In the genomic region with DNA sequence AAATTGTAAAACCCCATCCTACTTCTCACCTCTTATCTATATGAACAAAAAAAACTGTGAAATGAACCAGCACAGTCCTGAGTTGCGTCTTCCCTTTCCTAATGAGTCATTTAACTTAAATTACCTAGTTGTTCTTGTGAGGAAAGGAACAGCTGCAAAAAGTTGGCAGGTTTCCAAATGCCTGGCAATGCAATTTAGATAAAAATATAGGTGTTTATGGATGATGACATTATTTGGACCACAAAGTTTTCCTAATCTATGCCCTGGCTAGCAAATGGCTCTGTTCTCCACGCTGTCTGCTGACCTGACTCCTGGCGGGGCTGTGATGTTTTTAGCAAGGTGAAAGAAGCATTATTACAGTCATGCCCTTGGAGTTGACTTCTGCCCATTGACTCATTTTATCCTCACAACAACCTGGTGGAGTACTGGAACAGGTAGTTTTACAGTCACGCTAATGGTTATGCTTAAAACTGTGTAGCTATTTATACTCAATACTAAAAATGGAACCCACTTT, we compare ENCODE assay signal across 10 cellular contexts. TPM values are rescaled to one million over a fixed set of nuclear protein-coding genes. Genes with fewer than 3 reads are reported as not detected.
DNase-seq lines count a peak whose midpoint lies in the region; ATAC-seq, FAIRE-seq and TF ChIP-seq lines count a peak whose summit lies in the region.
"Had no signal": no experiment of that assay in that cellular context is flagged by ENCODE, and none has a peak within 500 bp of the region (broad histone marks: within the 10 kb centered on the region; RNA-seq: fewer than 3 reads in every experiment).

No MANE protein-coding gene starts in this region.

- dilution Hi-C loops in IMR-90 (cut with HindIII; ENCODE audit: low sequenced_read_pairs, unreplicated experiment), result no loop called here

- peaks cover 6% of the 10 kb centered on the region for H3K27me3 ChIP-seq in IMR-90 (ENCODE audit: control insufficient read depth, insufficient read depth, low read length)
- H3K27me3 ChIP-seq in right lobe of liver, result no peaks in the 10 kb centered on the region

- H3K4ac ChIP-seq in IMR-90 (ENCODE audit: low read depth, low read length), result no peak overlapping the region

- intact Hi-C loops in IMR-90 (cut with micrococcal nuclease), result no loop called here
- intact Hi-C loops in right lobe of liver (cut with DNase I), result no loop called here

- no CpG with 5 or more reads among the region's 4 CpGs for WGBS in IMR-90 (ENCODE audit: extremely low coverage in 2 of 2, insufficient read length in 1 of 2), 2 experiments
- WGBS in right lobe of liver (ENCODE audit: insufficient coverage, low coverage, low lambda C conversion rate, missing lambda C conversion rate), result 87% methylated on average over 4 of the region's 4 CpGs

- H3K36me3 ChIP-seq in IMR-90 (ENCODE audit: control insufficient read depth, insufficient read depth, low read length) (no peaks in the 10 kb centered on the region), right lobe of liver (no peaks in the 10 kb centered on the region)
- H3K36me3 ChIP-seq: thoracic aorta had no signal

- H4K5ac ChIP-seq in IMR-90 (ENCODE audit: low read depth, low read length), result no peak overlapping the region

- H4K91ac ChIP-seq in IMR-90 (ENCODE audit: insufficient read depth, low read depth, low read length), result no peak overlapping the region

- no peak overlapping the region for H3K4me3 ChIP-seq in IMR-90 (ENCODE audit: insufficient read depth, low read depth, low read length)
- no peak overlapping the region for H3K4me3 ChIP-seq in right lobe of liver
- H3K4me3 ChIP-seq: SK-N-MC, thoracic aorta had no signal

- H3K27ac ChIP-seq in IMR-90 (ENCODE audit: insufficient read depth, low read length) (no peak overlapping the region), right lobe of liver (no peak overlapping the region)
- H3K27ac ChIP-seq: SK-N-MC, thoracic aorta had no signal

- H3K9me3 ChIP-seq in IMR-90 (ENCODE audit: control insufficient read depth, insufficient read depth, low read length) (no peaks in the 10 kb centered on the region), right lobe of liver (no peaks in the 10 kb centered on the region)
- H3K9me3 ChIP-seq: thoracic aorta had no signal

- H3K23ac ChIP-seq in IMR-90 (ENCODE audit: low read depth, low read length), result no peak overlapping the region

- no peak for TF ChIP-seq POLR2A in IMR-90 (IDR thresholded peaks at IDR 0.05; ENCODE audit: low read depth, low read length)
- no peak for TF ChIP-seq POLR2A in right lobe of liver (IDR thresholded peaks at IDR 0.05)

- H3K4me2 ChIP-seq in IMR-90 (ENCODE audit: low read depth, low read length), result no peak overlapping the region

- H2BK120ac ChIP-seq in IMR-90 (ENCODE audit: low read depth, low read length), result no peak overlapping the region

- H3K4me1 ChIP-seq in IMR-90 (ENCODE audit: control insufficient read depth, insufficient read depth, low read length) (0 out of 2 replicates have a peak, but pooled peaks cover 1% of the 10 kb centered on the region), right lobe of liver (no peaks in the 10 kb centered on the region)

- POLR2A ChIA-PET in IMR-90 (lab: Charles Lee; ENCODE audit: unreplicated experiment), result no interaction called here

- no TSS peak for BruUV-seq in IMR-90 (replicated peaks; lab: Mats Ljungman, UMichigan)

- no peak overlapping the region for H2AK9ac ChIP-seq in IMR-90 (replicated peaks; ENCODE audit: low read depth, low read length, poor library complexity)

- peak; percentile 4 for DNase-seq in NCI-H510A treated with DMSO at 0.1 percent for 48 hours (lab: John Stamatoyannopoulos, UW)
- no peak for DNase-seq in NCI-H510A (lab: John Stamatoyannopoulos, UW)
- peak; percentile 66 for DNase-seq in IMR-90
- DNase-seq in NCI-H446 treated with DMSO at 0.1 percent for 48 hours (lab: John Stamatoyannopoulos, UW), result no peak
- no peak for DNase-seq in NCI-H1092 treated with DMSO at 0.1 percent for 48 hours (lab: John Stamatoyannopoulos, UW)
- no peak for DNase-seq in right lobe of liver

- H3K9me1 ChIP-seq in IMR-90 (ENCODE audit: insufficient read depth, low read length), result no peaks in the 10 kb centered on the region

- in situ Hi-C loops in IMR-90 (cut with MboI; ENCODE audit: low sequenced_read_pairs), result no loop called here

- H3K79me1 ChIP-seq in IMR-90 (ENCODE audit: low read depth in 1 of 2, low read length in 2 of 2), result no peaks in the 10 kb centered on the region

- CTCF ChIA-PET in IMR-90 (lab: Yijun Ruan, JAX), result no interaction called here

- TF ChIP-seq RAD21 in IMR-90 (IDR thresholded peaks at IDR 0.05; ENCODE audit: low read length), result no peak

- FAIRE-seq in colon (lab: Jason Lieb, UNC), result peak; percentile 5

- no peak for TF ChIP-seq CTCF in IMR-90 (conservative IDR thresholded peaks at IDR 0.05; ENCODE audit: low read depth, low read length)
- no peak for TF ChIP-seq CTCF in right lobe of liver (IDR thresholded peaks at IDR 0.05)

- no peak overlapping the region for H3K56ac ChIP-seq in IMR-90 (ENCODE audit: extremely low read depth, insufficient read depth, low read length)

- no peak overlapping the region for H2AFZ ChIP-seq in IMR-90 (replicated peaks; ENCODE audit: low read length, poor library complexity)

- no peak overlapping the region for H3K14ac ChIP-seq in IMR-90 (replicated peaks; ENCODE audit: low read depth, low read length)

- no peak overlapping the region for H4K8ac ChIP-seq in IMR-90 (ENCODE audit: low read depth in 2 of 2, low read length in 2 of 2)

- no peak overlapping the region for H2BK20ac ChIP-seq in IMR-90 (ENCODE audit: low read depth, low read length)

- no peak overlapping the region for H3K18ac ChIP-seq in IMR-90 (ENCODE audit: low read depth, low read length)

- no peak overlapping the region for H2AK5ac ChIP-seq in IMR-90 (ENCODE audit: low read depth, low read length)

- H3K9ac ChIP-seq in IMR-90 (ENCODE audit: low read depth, low read length), result no peak overlapping the region

- H2BK15ac ChIP-seq in IMR-90 (ENCODE audit: low read depth, low read length), result no peak overlapping the region

- H4K20me1 ChIP-seq in IMR-90 (ENCODE audit: insufficient read depth, low read length), result no peaks in the 10 kb centered on the region

- H2BK5ac ChIP-seq in IMR-90 (ENCODE audit: low read depth, low read length, poor library complexity, severe bottlenecking), result no peak overlapping the region

- ATAC-seq in GM21529 (IDR thresholded peaks at IDR 0.05; ENCODE audit: unreplicated experiment) (peak; percentile 82), IMR-90 (ENCODE audit: low read depth) (no peak), right lobe of liver (no peak)

TF ChIP-seq in IMR-90, 13 proteins besides CTCF, POLR2A, EP300 and RAD21:
- no peak for TF ChIP-seq MXI1 (IDR thresholded peaks at IDR 0.05; ENCODE audit: borderline replicate concordance, low read depth, low read length)
- TF ChIP-seq BHLHE40 (IDR thresholded peaks at IDR 0.05; ENCODE audit: low read depth, low read length), result no peak
- no peak for TF ChIP-seq CEBPB (IDR thresholded peaks at IDR 0.05; ENCODE audit: low read depth, low read length)
- TF ChIP-seq RFX5 (IDR thresholded peaks at IDR 0.05; ENCODE audit: low read depth, low read length), result no peak
- TF ChIP-seq FOS (IDR thresholded peaks at IDR 0.05; ENCODE audit: low read depth, low read length), result no peak
- no peak for TF ChIP-seq MAZ (IDR thresholded peaks at IDR 0.05; ENCODE audit: borderline replicate concordance, low read depth, low read length)
- TF ChIP-seq, protein P1, sequence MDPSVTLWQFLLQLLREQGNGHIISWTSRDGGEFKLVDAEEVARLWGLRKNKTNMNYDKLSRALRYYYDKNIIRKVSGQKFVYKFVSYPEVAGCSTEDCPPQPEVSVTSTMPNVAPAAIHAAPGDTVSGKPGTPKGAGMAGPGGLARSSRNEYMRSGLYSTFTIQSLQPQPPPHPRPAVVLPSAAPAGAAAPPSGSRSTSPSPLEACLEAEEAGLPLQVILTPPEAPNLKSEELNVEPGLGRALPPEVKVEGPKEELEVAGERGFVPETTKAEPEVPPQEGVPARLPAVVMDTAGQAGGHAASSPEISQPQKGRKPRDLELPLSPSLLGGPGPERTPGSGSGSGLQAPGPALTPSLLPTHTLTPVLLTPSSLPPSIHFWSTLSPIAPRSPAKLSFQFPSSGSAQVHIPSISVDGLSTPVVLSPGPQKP (IDR thresholded peaks at IDR 0.05; ENCODE audit: borderline replicate concordance, low read depth, low read length), result no peak
- TF ChIP-seq, protein P2, sequence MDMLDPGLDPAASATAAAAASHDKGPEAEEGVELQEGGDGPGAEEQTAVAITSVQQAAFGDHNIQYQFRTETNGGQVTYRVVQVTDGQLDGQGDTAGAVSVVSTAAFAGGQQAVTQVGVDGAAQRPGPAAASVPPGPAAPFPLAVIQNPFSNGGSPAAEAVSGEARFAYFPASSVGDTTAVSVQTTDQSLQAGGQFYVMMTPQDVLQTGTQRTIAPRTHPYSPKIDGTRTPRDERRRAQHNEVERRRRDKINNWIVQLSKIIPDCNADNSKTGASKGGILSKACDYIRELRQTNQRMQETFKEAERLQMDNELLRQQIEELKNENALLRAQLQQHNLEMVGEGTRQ (IDR thresholded peaks at IDR 0.05; ENCODE audit: low read depth, low read length), result no peak
- no peak for TF ChIP-seq MAFK (IDR thresholded peaks at IDR 0.05; ENCODE audit: low read depth, low read length)
- TF ChIP-seq CHD1 (IDR thresholded peaks at IDR 0.05; ENCODE audit: low read depth, low read length), result no peak
- TF ChIP-seq RCOR1 (IDR thresholded peaks at IDR 0.05; ENCODE audit: insufficient replicate concordance, low read length), result no peak
- no peak for TF ChIP-seq SMC3 (IDR thresholded peaks at IDR 0.05; ENCODE audit: low read depth, low read length)
- no peak for TF ChIP-seq NFE2L2 (IDR thresholded peaks at IDR 0.05; ENCODE audit: low read depth, low read length)

RNA-seq across cellular contexts. Expression of a gene that starts 29.8 kb away (rescaled TPM):
- total RNA-seq in IMR-90 (2012; rRNA removed), result 39.6 and 53.6 TPM in 2 replicates
- polyA plus RNA-seq in IMR-90 (2012; rRNA removed), result 6.8 TPM in 2 replicates
- 5.6 TPM in 2 replicates for polyA plus RNA-seq in IMR-90 (2012; cell fraction: cytosol; rRNA removed)
- polyA plus RNA-seq in IMR-90 (2012; cell fraction: nucleus; rRNA removed; ENCODE audit: low replicate concordance), result 3.8 and 4.2 TPM in 2 replicates
- 10 to 100 TPM in 1 of 6 experiments, 1 to 10 TPM in 5; 5.7 to 14.6 (median 7.8) TPM for total RNA-seq in right lobe of liver

Comparison
In these comparisons a context has a peak if more than half of its experiments do, and no peak if none do; other contexts are left out.
1. DNase-seq: peak in NCI-H510A treated with DMSO at 0.1 percent for 48 hours (single experiment) and IMR-90 (single experiment); none in NCI-H510A (single experiment), NCI-H446 treated with DMSO at 0.1 percent for 48 hours (single experiment), NCI-H1092 treated with DMSO at 0.1 percent for 48 hours (single experiment) and right lobe of liver (0 of 3).